ENCODE assay signal across 9 cellular contexts in genomic region chr2:150528861-150529801, GRCh38.
DNase-seq lines count a peak whose midpoint lies in the region; ATAC-seq and TF ChIP-seq lines count a peak whose summit lies in the region.
"Had no signal": no experiment of that assay in that cellular context is flagged by ENCODE, and none has a peak within 500 bp of the region (broad histone marks: within the 10 kb centered on the region; RNA-seq: fewer than 3 reads in every experiment).

No MANE protein-coding gene starts in this region.

- CTCF ChIA-PET in HEK293T (lab: Yijun Ruan, JAX), result no interaction called here

- peak; percentile 71 for DNase-seq in kidney glomerular epithelial cell (lab: John Stamatoyannopoulos, UW)
- DNase-seq in DMS 273 (lab: John Stamatoyannopoulos, UW; ENCODE audit: unreplicated experiment), result no peak
- DNase-seq in HEK293T (ENCODE audit: extremely low spot score), result no peak
- no peak for DNase-seq in stimulated activated CD4-positive, alpha-beta T cell treated with anti-CD3 and anti-CD28 coated beads, Interleukin-2, amount 100 ng/mL, for 24 hours
- DNase-seq in effector CD4-positive, alpha-beta T cell, result no peak
- DNase-seq: naive B cell had no signal

- H3K9ac ChIP-seq in OCI-LY3 (ENCODE audit: low read length), result no peak overlapping the region

- H3K4me2 ChIP-seq in OCI-LY3 (ENCODE audit: low read length), result peak overlapping the region; percentile 72

- no peak overlapping the region for H3K27ac ChIP-seq in OCI-LY3 (ENCODE audit: low read length)

- H2AFZ ChIP-seq in OCI-LY3 (ENCODE audit: low read depth, low read length), result peak overlapping the region; percentile 37; the same call in 1 of the 2 replicates

- ATAC-seq in GM18517 (IDR thresholded peaks at IDR 0.05; ENCODE audit: unreplicated experiment), result peak; percentile 98
- ATAC-seq in HG02840 (IDR thresholded peaks at IDR 0.05; ENCODE audit: low FRiP score, unreplicated experiment), result peak; percentile 67

- no peaks in the 10 kb centered on the region for H3K36me3 ChIP-seq in OCI-LY3 (replicated peaks; ENCODE audit: low read depth, low read length)

- no peaks in the 10 kb centered on the region for H3K27me3 ChIP-seq in OCI-LY3 (ENCODE audit: low read depth, low read length)

- TF ChIP-seq CTCF in OCI-LY3 (IDR thresholded peaks at IDR 0.05; ENCODE audit: low read depth, low read length), result no peak

- POLR2A ChIA-PET in HEK293T (lab: Yijun Ruan, JAX), result no interaction called here

- peaks cover 15% of the 10 kb centered on the region for H3K4me1 ChIP-seq in OCI-LY3 (ENCODE audit: low read length)

- H3K4me3 ChIP-seq in OCI-LY3 (ENCODE audit: low read length), result peak overlapping the region; percentile 45

- no peaks in the 10 kb centered on the region for H4K20me1 ChIP-seq in OCI-LY3 (ENCODE audit: insufficient read depth, low read length)

- no peaks in the 10 kb centered on the region for H3K79me2 ChIP-seq in OCI-LY3 (ENCODE audit: low read length)

- no peaks in the 10 kb centered on the region for H3K9me3 ChIP-seq in OCI-LY3 (ENCODE audit: insufficient read depth, low read length)

TF ChIP-seq in HEK293T, 16 proteins besides CTCF, POLR2A, EP300 and RAD21:
- TF ChIP-seq L3MBTL2 (conservative IDR thresholded peaks at IDR 0.05), result no peak; the same call in 1 of the 2 replicates
- no peak for TF ChIP-seq ARNT (IDR thresholded peaks at IDR 0.05)
- no peak for TF ChIP-seq ZNF384 (IDR thresholded peaks at IDR 0.05)
- TF ChIP-seq ELF4 (IDR thresholded peaks at IDR 0.05), result no peak
- no peak for TF ChIP-seq FOXA1 (IDR thresholded peaks at IDR 0.05)
- no peak for TF ChIP-seq FOXM1 (IDR thresholded peaks at IDR 0.05; ENCODE audit: borderline replicate concordance)
- no peak for TF ChIP-seq NFRKB (IDR thresholded peaks at IDR 0.05)
- TF ChIP-seq PKNOX1 (IDR thresholded peaks at IDR 0.05), result no peak
